ENCODE assay signal across 23 cellular contexts in the genomic region with DNA sequence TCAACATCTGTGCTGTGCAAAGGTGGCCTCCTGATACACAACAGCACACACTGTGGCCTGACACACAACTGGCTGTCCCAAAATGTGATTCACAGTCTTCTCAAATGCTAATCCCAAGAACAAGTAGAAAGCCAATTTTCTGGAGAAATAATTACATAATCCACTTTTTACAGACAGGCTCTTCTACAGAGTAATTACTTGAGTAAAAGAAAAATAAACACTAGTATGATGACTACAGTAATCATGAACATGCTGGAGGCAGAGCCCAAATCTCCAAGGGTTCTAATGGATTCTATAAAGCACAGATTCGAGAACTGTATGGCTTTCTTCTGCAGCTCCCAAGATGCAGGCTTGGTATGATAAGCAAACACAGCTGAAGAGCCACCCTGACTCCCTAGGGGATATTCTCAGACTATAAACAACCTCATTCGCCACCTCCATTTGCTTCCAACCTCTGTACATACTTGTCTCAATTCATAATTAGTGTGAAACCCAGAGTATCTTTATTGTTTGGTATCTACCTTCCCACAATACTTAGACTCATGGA.
DNase-seq lines count a peak whose midpoint lies in the region; ATAC-seq, FAIRE-seq and TF ChIP-seq lines count a peak whose summit lies in the region.
"Had no signal": no experiment of that assay in that cellular context is flagged by ENCODE, and none has a peak within 500 bp of the region (broad histone marks: within the 10 kb centered on the region; RNA-seq: fewer than 3 reads in every experiment).

No MANE protein-coding gene starts in this region.

- peak overlapping the region; percentile 35; the same call in 1 of the 2 replicates for H3K4me3 ChIP-seq in HUES6 (ENCODE audit: low read depth, low read length)
- H3K4me3 ChIP-seq: coronary artery, Peyer's patch, skin epidermis had no signal

- DNase-seq in D721Med (ENCODE audit: insufficient read length, low spot score) (no peak), NCI-H345 (lab: John Stamatoyannopoulos, UW) (peak; percentile 16), glutamatergic neuron (no peak), GM13976 (ENCODE audit: low spot score) (no peak), pons (ENCODE audit: low spot score) (no peak)
- DNase-seq in NK-92 treated with Interleukin-12 subunit alpha and Interleukin-12 subunit beta, amount 100 ng/mL, for 24 hours (lab: John Stamatoyannopoulos, UW), result no peak
- DNase-seq: activated CD4-positive, alpha-beta T cell treated with anti-CD3 and anti-CD28 coated beads, Interleukin-2, amount 50 U/mL, for 4 hours; activated CD8-positive, alpha-beta memory T cell treated with anti-CD3 and anti-CD28 coated beads, Interleukin-2, amount 50 U/mL, for 48 hours; activated effector memory CD4-positive, alpha-beta T cell treated with Interleukin-2 at 50 U/mL for 16 hours; activated naive CD8-positive, alpha-beta T cell treated with anti-CD3 and anti-CD28 coated beads, Interleukin-2, amount 50 U/mL, for 24 hours; H9; NCI-H1694 treated with DMSO at 0.1 percent for 48 hours; nephron progenitor cell; Peyer's patch; stimulated activated CD4-positive, alpha-beta T cell treated with anti-CD3 and anti-CD28 coated beads, Interleukin-2, amount 100 ng/mL, for 48 hours; trophoblast cell; WERI-Rb-1 had no signal

- peaks cover 9% of the 10 kb centered on the region for H3K27me3 Mint-ChIP-seq in glutamatergic neuron (ENCODE audit: unreplicated experiment)
- H3K27me3 Mint-ChIP-seq: stimulated activated naive CD8-positive, alpha-beta T cell treated with anti-CD3 and anti-CD28 coated beads, Interleukin-15, Interleukin-2, amounts not matched to agents 100 ng/mL and 50 ng/mL, for 24 hours had no signal

- H3K36me3 Mint-ChIP-seq in glutamatergic neuron (ENCODE audit: unreplicated experiment), result no peaks in the 10 kb centered on the region

- peak overlapping the region; percentile 82 for H3K4me3 Mint-ChIP-seq in glutamatergic neuron (ENCODE audit: unreplicated experiment)
- H3K4me3 Mint-ChIP-seq: activated naive CD8-positive, alpha-beta T cell treated with anti-CD3 and anti-CD28 coated beads, Interleukin-2, amount 50 U/mL, for 24 hours; H9; nephron progenitor cell; stimulated activated naive CD8-positive, alpha-beta T cell treated with anti-CD3 and anti-CD28 coated beads, Interleukin-15, Interleukin-2, amounts not matched to agents 100 ng/mL and 50 ng/mL, for 24 hours had no signal

- no peaks in the 10 kb centered on the region; the same call in 1 of the 2 replicates for H3K36me3 ChIP-seq in HUES6 (ENCODE audit: control insufficient read depth, insufficient read depth, low read length)
- H3K36me3 ChIP-seq: Peyer's patch, WERI-Rb-1 had no signal

- peaks cover 64% of the 10 kb centered on the region for H3K4me1 Mint-ChIP-seq in glutamatergic neuron (ENCODE audit: low read depth, unreplicated experiment)
- H3K4me1 Mint-ChIP-seq: activated naive CD8-positive, alpha-beta T cell treated with anti-CD3 and anti-CD28 coated beads, Interleukin-2, amount 50 U/mL, for 24 hours had no signal

- no peak for TF ChIP-seq CTCF in D721Med (IDR thresholded peaks at IDR 0.05; ENCODE audit: insufficient read depth, missing control alignments)
- TF ChIP-seq CTCF in glutamatergic neuron (IDR thresholded peaks at IDR 0.05; ENCODE audit: partially characterized antibody, unreplicated experiment), result no peak
- TF ChIP-seq CTCF in GM13976 (IDR thresholded peaks at IDR 0.05; ENCODE audit: borderline replicate concordance, control extremely low read depth, extremely low read depth, insufficient read depth, missing control alignments), result no peak

- peak; percentile 86 for FAIRE-seq in D721Med (lab: Jason Lieb, UNC)

- no peaks in the 10 kb centered on the region for H3K9me3 ChIP-seq in HUES6 (ENCODE audit: control insufficient read depth, insufficient read depth, low read depth, low read length)
- H3K9me3 ChIP-seq: Peyer's patch had no signal

- peaks cover 56% of the 10 kb centered on the region for H3K4me1 ChIP-seq in HUES6 (ENCODE audit: control insufficient read depth, insufficient read depth, low read length)
- H3K4me1 ChIP-seq: Peyer's patch had no signal

- peak overlapping the region; percentile 98 for H3K27ac Mint-ChIP-seq in glutamatergic neuron (ENCODE audit: unreplicated experiment)
- H3K27ac Mint-ChIP-seq: activated naive CD8-positive, alpha-beta T cell treated with anti-CD3 and anti-CD28 coated beads, Interleukin-2, amount 50 U/mL, for 24 hours; stimulated activated naive CD8-positive, alpha-beta T cell treated with anti-CD3 and anti-CD28 coated beads, Interleukin-15, Interleukin-2, amounts not matched to agents 100 ng/mL and 50 ng/mL, for 24 hours had no signal

- H3K27ac ChIP-seq in HUES6 (ENCODE audit: low read depth, low read length), result no peak overlapping the region
- H3K27ac ChIP-seq: coronary artery, Peyer's patch, skin epidermis, WERI-Rb-1 had no signal

- no peak for ATAC-seq in SK-N-SH treated with all-trans-retinoic acid at 6 μM for 48 hours
- ATAC-seq: activated naive CD8-positive, alpha-beta T cell treated with anti-CD3 and anti-CD28 coated beads, Interleukin-2, amount 50 U/mL, for 24 hours; left lobe of liver had no signal

- H3K9me3 Mint-ChIP-seq in glutamatergic neuron (ENCODE audit: unreplicated experiment), result peaks cover 6% of the 10 kb centered on the region
- H3K9me3 Mint-ChIP-seq: activated naive CD8-positive, alpha-beta T cell treated with anti-CD3 and anti-CD28 coated beads, Interleukin-2, amount 50 U/mL, for 24 hours; H9; nephron progenitor cell; stimulated activated naive CD8-positive, alpha-beta T cell treated with anti-CD3 and anti-CD28 coated beads, Interleukin-15, Interleukin-2, amounts not matched to agents 100 ng/mL and 50 ng/mL, for 24 hours had no signal

- H3K27me3 ChIP-seq in HUES6 (ENCODE audit: control insufficient read depth, insufficient read depth, low read length), result no peaks in the 10 kb centered on the region
- H3K27me3 ChIP-seq: Peyer's patch had no signal

- in situ Hi-C loops in GM13976 (cut with MboI; ENCODE audit: low sequenced_read_pairs, unreplicated experiment), result no loop called here

- H3K9ac ChIP-seq in HUES6 (ENCODE audit: low read length), result no peak overlapping the region

TF ChIP-seq in SK-N-SH treated with all-trans-retinoic acid at 6 μM for 48 hours, 23 proteins besides CTCF, POLR2A, EP300 and RAD21 (continues in another document):
- TF ChIP-seq, protein P1, sequence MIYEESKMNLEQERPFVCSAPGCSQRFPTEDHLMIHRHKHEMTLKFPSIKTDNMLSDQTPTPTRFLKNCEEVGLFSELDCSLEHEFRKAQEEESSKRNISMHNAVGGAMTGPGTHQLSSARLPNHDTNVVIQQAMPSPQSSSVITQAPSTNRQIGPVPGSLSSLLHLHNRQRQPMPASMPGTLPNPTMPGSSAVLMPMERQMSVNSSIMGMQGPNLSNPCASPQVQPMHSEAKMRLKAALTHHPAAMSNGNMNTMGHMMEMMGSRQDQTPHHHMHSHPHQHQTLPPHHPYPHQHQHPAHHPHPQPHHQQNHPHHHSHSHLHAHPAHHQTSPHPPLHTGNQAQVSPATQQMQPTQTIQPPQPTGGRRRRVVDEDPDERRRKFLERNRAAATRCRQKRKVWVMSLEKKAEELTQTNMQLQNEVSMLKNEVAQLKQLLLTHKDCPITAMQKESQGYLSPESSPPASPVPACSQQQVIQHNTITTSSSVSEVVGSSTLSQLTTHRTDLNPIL (CRISPR knock-in tag; IDR thresholded peaks at IDR 0.05; ENCODE audit: low read depth), result no peak
- TF ChIP-seq ARNTL (CRISPR knock-in tag; IDR thresholded peaks at IDR 0.05; ENCODE audit: borderline replicate concordance, low read depth), result no peak
- no peak for TF ChIP-seq GLIS3 (CRISPR knock-in tag; IDR thresholded peaks at IDR 0.05)
- TF ChIP-seq, protein P2, sequence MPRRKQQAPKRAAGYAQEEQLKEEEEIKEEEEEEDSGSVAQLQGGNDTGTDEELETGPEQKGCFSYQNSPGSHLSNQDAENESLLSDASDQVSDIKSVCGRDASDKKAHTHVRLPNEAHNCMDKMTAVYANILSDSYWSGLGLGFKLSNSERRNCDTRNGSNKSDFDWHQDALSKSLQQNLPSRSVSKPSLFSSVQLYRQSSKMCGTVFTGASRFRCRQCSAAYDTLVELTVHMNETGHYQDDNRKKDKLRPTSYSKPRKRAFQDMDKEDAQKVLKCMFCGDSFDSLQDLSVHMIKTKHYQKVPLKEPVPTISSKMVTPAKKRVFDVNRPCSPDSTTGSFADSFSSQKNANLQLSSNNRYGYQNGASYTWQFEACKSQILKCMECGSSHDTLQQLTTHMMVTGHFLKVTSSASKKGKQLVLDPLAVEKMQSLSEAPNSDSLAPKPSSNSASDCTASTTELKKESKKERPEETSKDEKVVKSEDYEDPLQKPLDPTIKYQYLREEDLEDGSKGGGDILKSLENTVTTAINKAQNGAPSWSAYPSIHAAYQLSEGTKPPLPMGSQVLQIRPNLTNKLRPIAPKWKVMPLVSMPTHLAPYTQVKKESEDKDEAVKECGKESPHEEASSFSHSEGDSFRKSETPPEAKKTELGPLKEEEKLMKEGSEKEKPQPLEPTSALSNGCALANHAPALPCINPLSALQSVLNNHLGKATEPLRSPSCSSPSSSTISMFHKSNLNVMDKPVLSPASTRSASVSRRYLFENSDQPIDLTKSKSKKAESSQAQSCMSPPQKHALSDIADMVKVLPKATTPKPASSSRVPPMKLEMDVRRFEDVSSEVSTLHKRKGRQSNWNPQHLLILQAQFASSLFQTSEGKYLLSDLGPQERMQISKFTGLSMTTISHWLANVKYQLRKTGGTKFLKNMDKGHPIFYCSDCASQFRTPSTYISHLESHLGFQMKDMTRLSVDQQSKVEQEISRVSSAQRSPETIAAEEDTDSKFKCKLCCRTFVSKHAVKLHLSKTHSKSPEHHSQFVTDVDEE (CRISPR knock-in tag; IDR thresholded peaks at IDR 0.05), result no peak
- TF ChIP-seq, protein P3, sequence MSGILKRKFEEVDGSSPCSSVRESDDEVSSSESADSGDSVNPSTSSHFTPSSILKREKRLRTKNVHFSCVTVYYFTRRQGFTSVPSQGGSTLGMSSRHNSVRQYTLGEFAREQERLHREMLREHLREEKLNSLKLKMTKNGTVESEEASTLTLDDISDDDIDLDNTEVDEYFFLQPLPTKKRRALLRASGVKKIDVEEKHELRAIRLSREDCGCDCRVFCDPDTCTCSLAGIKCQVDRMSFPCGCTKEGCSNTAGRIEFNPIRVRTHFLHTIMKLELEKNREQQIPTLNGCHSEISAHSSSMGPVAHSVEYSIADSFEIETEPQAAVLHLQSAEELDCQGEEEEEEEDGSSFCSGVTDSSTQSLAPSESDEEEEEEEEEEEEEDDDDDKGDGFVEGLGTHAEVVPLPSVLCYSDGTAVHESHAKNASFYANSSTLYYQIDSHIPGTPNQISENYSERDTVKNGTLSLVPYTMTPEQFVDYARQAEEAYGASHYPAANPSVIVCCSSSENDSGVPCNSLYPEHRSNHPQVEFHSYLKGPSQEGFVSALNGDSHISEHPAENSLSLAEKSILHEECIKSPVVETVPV (CRISPR knock-in tag; IDR thresholded peaks at IDR 0.05), result no peak
- no peak for TF ChIP-seq PPARA (CRISPR knock-in tag; IDR thresholded peaks at IDR 0.05; ENCODE audit: borderline replicate concordance)
- no peak for TF ChIP-seq TCF4 (CRISPR knock-in tag; IDR thresholded peaks at IDR 0.05; ENCODE audit: borderline replicate concordance)
- no peak for TF ChIP-seq ZC3H10 (CRISPR knock-in tag; IDR thresholded peaks at IDR 0.05)
